ENCODE assay signal across 1 cellular context in genomic region chr9:104968025-104968982, GRCh38.
TF ChIP-seq lines count a peak whose summit lies in the region.

No MANE protein-coding gene starts in this region.

TF ChIP-seq in HepG2, 621 proteins besides CTCF, POLR2A, EP300 and RAD21 (continued from another document and continues in another):
- TF ChIP-seq ZBTB25 (CRISPR knock-in tag; IDR thresholded peaks at IDR 0.05) = peak; percentile 55; the same call in 1 of the 2 replicates
- TF ChIP-seq ZNF264 (CRISPR knock-in tag; IDR thresholded peaks at IDR 0.05) = no peak
- no peak for TF ChIP-seq CHD2 (IDR thresholded peaks at IDR 0.05; ENCODE audit: low read depth, low read length)
- no peak; the same call in 1 of the 2 replicates for TF ChIP-seq ZNF512B (CRISPR knock-in tag; IDR thresholded peaks at IDR 0.05; ENCODE audit: borderline replicate concordance)
- TF ChIP-seq ZNF687 (CRISPR knock-in tag; IDR thresholded peaks at IDR 0.05) = peak; percentile 74
- TF ChIP-seq ZBTB1 (CRISPR knock-in tag; IDR thresholded peaks at IDR 0.05; ENCODE audit: borderline replicate concordance) = no peak
- TF ChIP-seq ZNF329 (CRISPR knock-in tag; IDR thresholded peaks at IDR 0.05; ENCODE audit: low read depth) = no peak
- no peak for TF ChIP-seq ZNF704 (CRISPR knock-in tag; IDR thresholded peaks at IDR 0.05; ENCODE audit: borderline replicate concordance)
- TF ChIP-seq HDAC1 (CRISPR knock-in tag; IDR thresholded peaks at IDR 0.05) = peak; percentile 40
- TF ChIP-seq ZMAT5 (CRISPR knock-in tag; IDR thresholded peaks at IDR 0.05; ENCODE audit: borderline replicate concordance, low read depth) = no peak
- TF ChIP-seq ZNF639 (CRISPR knock-in tag; conservative IDR thresholded peaks at IDR 0.05) = no peak
- no peak for TF ChIP-seq NR0B2 (CRISPR knock-in tag; IDR thresholded peaks at IDR 0.05)
- 0 out of 2 replicates have a peak, but pooled peaks have one; percentile 34 for TF ChIP-seq BRCA1 (CRISPR knock-in tag; IDR thresholded peaks at IDR 0.05)
- TF ChIP-seq WIZ (CRISPR knock-in tag; IDR thresholded peaks at IDR 0.05) = no peak
- TF ChIP-seq LRRFIP1 (CRISPR knock-in tag; conservative IDR thresholded peaks at IDR 0.05) = no peak
- 0 out of 2 replicates have a peak, but pooled peaks have one; percentile 13 for TF ChIP-seq ZNF362 (CRISPR knock-in tag; IDR thresholded peaks at IDR 0.05; ENCODE audit: borderline replicate concordance)
- TF ChIP-seq SALL2 (CRISPR knock-in tag; IDR thresholded peaks at IDR 0.05) = no peak
- no peak for TF ChIP-seq NFE2L1 (CRISPR knock-in tag; IDR thresholded peaks at IDR 0.05; ENCODE audit: borderline replicate concordance)
- TF ChIP-seq ERF (CRISPR knock-in tag; IDR thresholded peaks at IDR 0.05) = no peak
- no peak for TF ChIP-seq ZNF564 (CRISPR knock-in tag; IDR thresholded peaks at IDR 0.05)
- no peak for TF ChIP-seq GATAD1 (CRISPR knock-in tag; IDR thresholded peaks at IDR 0.05)
- TF ChIP-seq MBD4 (IDR thresholded peaks at IDR 0.05; ENCODE audit: borderline replicate concordance, low read length) = no peak
- no peak for TF ChIP-seq ZNF549 (CRISPR knock-in tag; IDR thresholded peaks at IDR 0.05)
- peak; percentile 99 for TF ChIP-seq ZFP91 (CRISPR knock-in tag; IDR thresholded peaks at IDR 0.05; ENCODE audit: borderline replicate concordance)
- no peak for TF ChIP-seq TEF (CRISPR knock-in tag; IDR thresholded peaks at IDR 0.05)
- TF ChIP-seq MED13 (CRISPR knock-in tag; IDR thresholded peaks at IDR 0.05) = no peak
- no peak for TF ChIP-seq NCOA2 (CRISPR knock-in tag; IDR thresholded peaks at IDR 0.05)
- peak; percentile 48; the same call in 1 of the 2 replicates for TF ChIP-seq SPEN (CRISPR knock-in tag; IDR thresholded peaks at IDR 0.05; ENCODE audit: low read depth)
- no peak for TF ChIP-seq TCF7 (IDR thresholded peaks at IDR 0.05; ENCODE audit: low read depth)
- TF ChIP-seq TIGD3 (CRISPR knock-in tag; IDR thresholded peaks at IDR 0.05; ENCODE audit: borderline replicate concordance) = no peak
- TF ChIP-seq LCORL (IDR thresholded peaks at IDR 0.05) = no peak
- no peak; the same call in 1 of the 2 replicates for TF ChIP-seq LCORL (CRISPR knock-in tag; IDR thresholded peaks at IDR 0.05)
- no peak for TF ChIP-seq CENPX (CRISPR knock-in tag; IDR thresholded peaks at IDR 0.05)
- TF ChIP-seq ZNF253 (CRISPR knock-in tag; IDR thresholded peaks at IDR 0.05; ENCODE audit: borderline replicate concordance) = no peak
- TF ChIP-seq ZNF7 (CRISPR knock-in tag; IDR thresholded peaks at IDR 0.05) = no peak
- TF ChIP-seq ZNF414 (CRISPR knock-in tag; IDR thresholded peaks at IDR 0.05) = no peak
- TF ChIP-seq CHCHD3 (CRISPR knock-in tag; IDR thresholded peaks at IDR 0.05) = no peak
- peak; percentile 54; the same call in 1 of the 2 replicates for TF ChIP-seq ZNF292 (CRISPR knock-in tag; IDR thresholded peaks at IDR 0.05; ENCODE audit: borderline replicate concordance, low read depth)
- TF ChIP-seq TBX3 (IDR thresholded peaks at IDR 0.05; ENCODE audit: borderline replicate concordance) = no peak
